Comparison of ENCODE assay signal across 15 cellular contexts in the genomic region with DNA sequence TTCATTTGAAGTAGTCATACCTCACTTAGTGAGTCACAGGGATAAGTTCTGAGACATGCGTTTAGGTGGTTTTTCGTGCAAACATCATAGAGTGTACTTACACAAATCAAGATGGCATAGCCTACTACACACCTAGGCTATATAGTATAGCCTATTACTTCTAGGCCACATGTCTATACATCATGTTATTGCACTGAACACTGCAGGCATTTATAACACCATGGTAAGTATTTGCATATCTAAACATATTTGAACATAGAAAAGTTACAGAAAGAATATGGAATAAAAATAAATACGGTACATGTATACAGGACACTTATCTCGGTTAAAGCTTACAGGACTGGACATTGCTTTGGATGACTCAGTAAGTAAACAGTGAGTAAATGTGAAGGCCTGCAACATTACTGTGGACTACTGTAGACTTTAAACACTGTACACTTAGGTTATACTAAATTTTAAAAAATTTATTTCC.
DNase-seq lines count a peak whose midpoint lies in the region; ATAC-seq and TF ChIP-seq lines count a peak whose summit lies in the region.
"Had no signal": no experiment of that assay in that cellular context is flagged by ENCODE, and none has a peak within 500 bp of the region (broad histone marks: within the 10 kb centered on the region; RNA-seq: fewer than 3 reads in every experiment).

No MANE protein-coding gene starts in this region.

- no peak for TF ChIP-seq CTCF in transverse colon (IDR thresholded peaks at IDR 0.05)

- DNase-seq in A172 (ENCODE audit: low spot score) (peak; percentile 76), HS-27A (ENCODE audit: low read depth) (peak; percentile 77), amniotic stem cell (lab: John Stamatoyannopoulos, UW) (peak; percentile 23), glomerular endothelial cell (ENCODE audit: extremely low read depth, low read depth, low spot score) (peak; percentile 34), NCI-H1092 (lab: John Stamatoyannopoulos, UW) (no peak), transverse colon (no peak)
- no peak for DNase-seq in stimulated activated CD4-positive, alpha-beta T cell treated with anti-CD3 and anti-CD28 coated beads, Interleukin-4, amount 100 ng/mL, for 1 hour
- DNase-seq: activated CD8-positive, alpha-beta memory T cell treated with anti-CD3 and anti-CD28 coated beads for 24 hours; activated naive CD4-positive, alpha-beta T cell treated with anti-CD3 and anti-CD28 coated beads, Interleukin-2, amount 50 U/mL, for 16 hours; AML-193; effector CD4-positive, alpha-beta T cell; NCI-H1694; retina; thyroid gland had no signal

- in situ Hi-C loops in transverse colon (cut with MboI; ENCODE audit: low pct_ligation_motif_present in 1 of 4, low pct_unique_long_range_greater_than_20kb in 1 of 4, low sequenced_read_pairs in 3 of 4): no loop called here

- no peak overlapping the region for H3K4me3 ChIP-seq in transverse colon
- H3K4me3 ChIP-seq: thyroid gland had no signal

- H3K36me3 ChIP-seq in transverse colon: no peaks in the 10 kb centered on the region
- H3K36me3 ChIP-seq: thyroid gland had no signal

- no peak overlapping the region for H3K27ac ChIP-seq in transverse colon
- H3K27ac ChIP-seq: thyroid gland had no signal

- no peak for TF ChIP-seq EP300 in transverse colon (IDR thresholded peaks at IDR 0.05; ENCODE audit: low read depth)

- intact Hi-C loops in transverse colon (cut with DNase I; ENCODE audit: low total_unique reads): no loop called here

- ATAC-seq in HG03378 (IDR thresholded peaks at IDR 0.05; ENCODE audit: unreplicated experiment): no peak

- no peaks in the 10 kb centered on the region for H3K27me3 ChIP-seq in transverse colon
- H3K27me3 ChIP-seq: thyroid gland had no signal

- WGBS in transverse colon (ENCODE audit: low coverage in 1 of 2), 2 donors: 51 to 66% methylated on average over 4 of the region's 4 CpGs

- H3K9me3 ChIP-seq in transverse colon: no peaks in the 10 kb centered on the region
- H3K9me3 ChIP-seq: thyroid gland had no signal

- no peaks in the 10 kb centered on the region for H3K4me1 ChIP-seq in transverse colon
- H3K4me1 ChIP-seq: thyroid gland had no signal

- no peak for TF ChIP-seq POLR2A in transverse colon (IDR thresholded peaks at IDR 0.05)

Comparison
In these comparisons a context has a peak if more than half of its experiments do, and no peak if none do; other contexts are left out.
1. DNase-seq: peak in A172 (single experiment), HS-27A (single experiment), amniotic stem cell (single experiment) and glomerular endothelial cell (single experiment); none in NCI-H1092 (single experiment), transverse colon (single experiment) and stimulated activated CD4-positive, alpha-beta T cell treated with anti-CD3 and anti-CD28 coated beads, Interleukin-4, amount 100 ng/mL, for 1 hour (single experiment).